Comparison of ENCODE assay signal across 1 cellular context in the genomic region with DNA sequence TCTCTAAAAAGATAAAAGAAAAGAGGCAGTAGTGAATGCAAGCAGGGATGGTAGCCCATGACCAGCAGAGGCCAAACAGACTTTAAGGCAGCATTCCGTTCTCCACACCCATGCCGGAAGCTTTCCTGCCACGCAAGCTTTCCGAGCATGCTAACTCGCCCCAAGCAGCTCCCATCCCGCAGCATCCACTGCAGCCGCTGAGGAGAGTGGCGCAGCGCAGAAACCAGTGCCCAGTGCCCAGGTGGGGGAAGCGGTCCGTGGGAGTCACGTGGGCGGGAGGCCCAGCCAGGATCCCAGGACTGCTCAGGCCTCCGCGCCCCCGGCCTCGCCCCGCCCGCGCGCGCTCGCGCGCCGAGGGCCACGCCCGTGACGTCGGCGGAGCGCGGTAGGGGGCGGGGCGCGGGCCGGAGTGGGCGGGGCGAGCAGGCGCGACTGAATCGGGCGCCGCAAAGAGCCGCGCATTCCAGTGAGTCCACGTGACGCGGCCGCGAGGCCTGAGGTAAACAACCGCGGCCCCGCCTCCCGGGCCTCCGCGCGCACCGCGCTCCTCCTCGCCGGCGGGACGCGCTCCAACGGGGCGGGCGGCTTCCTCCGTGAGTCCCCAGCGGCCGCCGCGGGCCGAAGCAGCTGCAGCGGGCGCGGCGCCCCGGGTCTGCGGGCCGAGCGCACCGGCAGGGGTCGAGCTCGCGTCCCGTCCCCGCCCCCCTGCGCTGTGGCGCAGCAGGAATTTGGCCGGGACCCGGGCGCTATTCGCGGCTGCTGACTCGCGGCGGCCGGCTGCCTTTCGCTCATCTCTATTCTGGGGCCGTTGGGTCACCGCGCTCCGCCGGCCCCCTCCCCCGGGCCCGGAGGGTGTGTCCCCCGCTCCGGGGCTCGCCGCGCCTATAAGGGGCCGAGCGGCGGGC.
TF ChIP-seq lines count a peak whose summit lies in the region.

A gene with protein sequence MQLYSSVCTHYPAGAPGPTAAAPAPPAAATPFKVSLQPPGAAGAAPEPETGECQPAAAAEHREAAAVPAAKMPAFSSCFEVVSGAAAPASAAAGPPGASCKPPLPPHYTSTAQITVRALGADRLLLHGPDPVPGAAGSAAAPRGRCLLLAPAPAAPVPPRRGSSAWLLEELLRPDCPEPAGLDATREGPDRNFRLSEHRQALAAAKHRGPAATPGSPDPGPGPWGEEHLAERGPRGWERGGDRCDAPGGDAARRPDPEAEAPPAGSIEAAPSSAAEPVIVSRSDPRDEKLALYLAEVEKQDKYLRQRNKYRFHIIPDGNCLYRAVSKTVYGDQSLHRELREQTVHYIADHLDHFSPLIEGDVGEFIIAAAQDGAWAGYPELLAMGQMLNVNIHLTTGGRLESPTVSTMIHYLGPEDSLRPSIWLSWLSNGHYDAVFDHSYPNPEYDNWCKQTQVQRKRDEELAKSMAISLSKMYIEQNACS (plus strand): TSS at position 529 of the 905 bp plus-strand sequence. CDS start 383 bp downstream, outside the sequence.

TF ChIP-seq in GM12878, 131 proteins besides CTCF, POLR2A, EP300 and RAD21 (continued from another document):
- TF ChIP-seq, protein P1, sequence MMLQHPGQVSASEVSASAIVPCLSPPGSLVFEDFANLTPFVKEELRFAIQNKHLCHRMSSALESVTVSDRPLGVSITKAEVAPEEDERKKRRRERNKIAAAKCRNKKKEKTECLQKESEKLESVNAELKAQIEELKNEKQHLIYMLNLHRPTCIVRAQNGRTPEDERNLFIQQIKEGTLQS (IDR thresholded peaks at IDR 0.05; ENCODE audit: borderline replicate concordance, extremely low read depth, low read depth, low read length) = peak; percentile 68; the same call in 1 of the 2 replicates
- TF ChIP-seq EGR1 (IDR thresholded peaks at IDR 0.05; ENCODE audit: borderline replicate concordance in 1 of 2, low read depth in 2 of 2, low read length in 2 of 2) (peak in 1 of 2 experiments; percentile 81; a peak in 2 of 3 replicates), RCOR1 (conservative IDR thresholded peaks at IDR 0.05; ENCODE audit: low read depth, low read length) (no peak), PAX5 (IDR thresholded peaks at IDR 0.05; ENCODE audit: borderline replicate concordance, low read depth, low read length) (peak; percentile 6; the same call in 1 of the 2 replicates)
